9 cellular contexts compared by ENCODE assay signal in the genomic region with DNA sequence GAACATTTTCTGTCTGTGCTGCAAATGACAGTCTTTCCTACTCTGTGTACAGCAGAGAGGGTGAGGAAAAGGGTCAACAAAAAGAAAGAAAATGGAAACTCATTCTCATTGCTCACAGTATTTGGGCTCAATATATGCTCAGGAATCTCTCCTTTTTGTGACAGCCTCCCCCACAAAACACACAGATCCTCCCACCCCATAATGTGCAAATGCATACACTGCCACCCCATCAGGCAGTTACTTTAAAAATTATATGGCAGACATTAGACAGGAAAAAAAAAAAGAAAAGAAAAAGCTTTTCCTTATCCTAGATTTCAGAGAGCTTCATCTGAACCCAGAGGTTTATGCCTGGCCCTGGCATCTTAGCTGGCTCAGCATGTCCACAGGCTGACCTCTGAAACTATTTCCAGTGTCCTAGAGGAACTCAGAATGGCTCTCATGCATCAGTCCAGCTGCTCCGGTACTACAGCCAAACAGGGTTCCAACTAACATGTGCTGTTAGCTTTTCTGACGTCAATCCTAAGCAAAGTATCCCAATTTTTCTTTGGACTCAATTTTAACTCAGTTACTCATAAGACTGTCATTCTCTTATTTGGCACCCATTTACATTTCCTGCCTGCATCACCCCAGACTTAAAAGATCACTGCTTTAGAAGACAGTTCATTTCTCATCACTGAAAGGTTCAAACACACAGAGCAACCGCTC.
DNase-seq lines count a peak whose midpoint lies in the region; ATAC-seq and TF ChIP-seq lines count a peak whose summit lies in the region.
"Had no signal": no experiment of that assay in that cellular context is flagged by ENCODE, and none has a peak within 500 bp of the region (broad histone marks: within the 10 kb centered on the region; RNA-seq: fewer than 3 reads in every experiment).

No MANE protein-coding gene starts in this region.

- H3K9me3 Mint-ChIP-seq in activated T-cell treated with anti-CD3 and anti-CD28 coated beads, Interleukin-2, amount 50 U/mL, for 4 hours = no peaks in the 10 kb centered on the region
- H3K9me3 Mint-ChIP-seq in chondrocyte (ENCODE audit: low read depth) (no peaks in the 10 kb centered on the region), type B pancreatic cell (peaks cover 7% of the 10 kb centered on the region)

- H3K27me3 Mint-ChIP-seq in activated T-cell treated with anti-CD3 and anti-CD28 coated beads, Interleukin-2, amount 50 U/mL, for 4 hours (ENCODE audit: low read depth) = no peaks in the 10 kb centered on the region
- H3K27me3 Mint-ChIP-seq in chondrocyte (ENCODE audit: low read depth) = no peaks in the 10 kb centered on the region
- H3K27me3 Mint-ChIP-seq in type B pancreatic cell = no peaks in the 10 kb centered on the region

- DNase-seq in activated T-cell treated with anti-CD3 and anti-CD28 coated beads, Interleukin-2, amount 50 U/mL, for 4 hours = no peak
- no peak for DNase-seq in activated T-cell treated with anti-CD3 and anti-CD28 coated beads, Interleukin-2, amount 50 U/mL, for 48 hours
- no peak for DNase-seq in chondrocyte (ENCODE audit: low spot score)
- DNase-seq in medulla oblongata (ENCODE audit: extremely low spot score) = peak; percentile 42
- no peak for DNase-seq in type B pancreatic cell (ENCODE audit: extremely low spot score, unreplicated experiment)
- no peak for DNase-seq in OCI-M1 (lab: John Stamatoyannopoulos, UW)
- DNase-seq: DMS53 had no signal

- peak overlapping the region; percentile 35 for H3K4me3 Mint-ChIP-seq in activated T-cell treated with anti-CD3 and anti-CD28 coated beads, Interleukin-2, amount 50 U/mL, for 4 hours
- H3K4me3 Mint-ChIP-seq in chondrocyte (ENCODE audit: unreplicated experiment) (peak overlapping the region; percentile 13), type B pancreatic cell (no peak overlapping the region)

- ATAC-seq in activated T-cell treated with anti-CD3 and anti-CD28 coated beads, Interleukin-2, amount 50 U/mL, for 4 hours = peak in 1 of 2 donors; percentile 25
- no peak for ATAC-seq in GM21367 (IDR thresholded peaks at IDR 0.05; ENCODE audit: unreplicated experiment)
- ATAC-seq in HG02852 (IDR thresholded peaks at IDR 0.05; ENCODE audit: unreplicated experiment) = no peak

- peaks cover 84% of the 10 kb centered on the region for H3K4me1 Mint-ChIP-seq in activated T-cell treated with anti-CD3 and anti-CD28 coated beads, Interleukin-2, amount 50 U/mL, for 4 hours (ENCODE audit: low read depth)
- H3K4me1 Mint-ChIP-seq in chondrocyte (ENCODE audit: low read depth) (peaks cover 81% of the 10 kb centered on the region), type B pancreatic cell (ENCODE audit: unreplicated experiment) (peaks cover 45% of the 10 kb centered on the region)

- TF ChIP-seq CTCF in chondrocyte (IDR thresholded peaks at IDR 0.05) = no peak
- TF ChIP-seq CTCF in type B pancreatic cell (conservative IDR thresholded peaks at IDR 0.05) = no peak

- H3K27ac Mint-ChIP-seq in chondrocyte (ENCODE audit: unreplicated experiment) = peak overlapping the region; percentile 90
- H3K27ac Mint-ChIP-seq in type B pancreatic cell = peak overlapping the region; percentile 41

- peaks cover 8% of the 10 kb centered on the region for H3K36me3 Mint-ChIP-seq in activated T-cell treated with anti-CD3 and anti-CD28 coated beads, Interleukin-2, amount 50 U/mL, for 4 hours (ENCODE audit: insufficient read depth)
- H3K36me3 Mint-ChIP-seq in chondrocyte (ENCODE audit: low read depth) (peaks cover 1% of the 10 kb centered on the region), type B pancreatic cell (peaks cover 6% of the 10 kb centered on the region)
